In genomic region chr19:40348125-40348913, GRCh38 we compare ENCODE assay signal across 1 cellular context.
TF ChIP-seq lines count a peak whose summit lies in the region.

TSS of gene C19orf47 (minus strand) at chr19:40348397. CDS start at chr19:40341857, 6,540 bp downstream.
TSS of gene PLD3 (plus strand) at chr19:40348695. CDS start at chr19:40366484, 17,789 bp downstream.

TF ChIP-seq in K562, 482 proteins besides CTCF, POLR2A, EP300 and RAD21 (continued from another document and continues in another):
- TF ChIP-seq MGA (IDR thresholded peaks at IDR 0.05) = peak; percentile 60
- TF ChIP-seq JUND (IDR thresholded peaks at IDR 0.05; ENCODE audit: borderline replicate concordance, low read depth, low read length) = peak; percentile 79
- no peak; the same call in 2 of the 3 replicates for TF ChIP-seq JUND (tag; IDR thresholded peaks at IDR 0.05; ENCODE audit: borderline replicate concordance, low read depth, low read length)
- TF ChIP-seq ZNF23 (CRISPR knock-in tag; IDR thresholded peaks at IDR 0.05) = no peak
- peak; percentile 7; the same call in 1 of the 2 replicates for TF ChIP-seq ATF4 (CRISPR knock-in tag; IDR thresholded peaks at IDR 0.05)
- no peak for TF ChIP-seq XRCC5 (IDR thresholded peaks at IDR 0.05; ENCODE audit: low read depth, low read length)
- no peak for TF ChIP-seq ZNF274 (IDR thresholded peaks at IDR 0.05; ENCODE audit: borderline replicate concordance, low read depth, low read length)
- no peak for TF ChIP-seq ZNF121 (CRISPR knock-in tag; conservative IDR thresholded peaks at IDR 0.05)
- TF ChIP-seq MEF2A (IDR thresholded peaks at IDR 0.05; ENCODE audit: control insufficient read depth, low read depth, low read length) = no peak
- TF ChIP-seq CBFB (CRISPR knock-in tag; IDR thresholded peaks at IDR 0.05) = no peak
- no peak for TF ChIP-seq ZNF561 (CRISPR knock-in tag; conservative IDR thresholded peaks at IDR 0.05)
- no peak for TF ChIP-seq RBBP5 (IDR thresholded peaks at IDR 0.05; ENCODE audit: borderline replicate concordance, insufficient read depth, low read length, poor library complexity, severe bottlenecking)
- no peak for TF ChIP-seq KLF6 (CRISPR knock-in tag; IDR thresholded peaks at IDR 0.05; ENCODE audit: borderline replicate concordance)
- peak; percentile 77 for TF ChIP-seq ETS1 (conservative IDR thresholded peaks at IDR 0.05; ENCODE audit: control insufficient read depth, low read depth, low read length)
- peak; percentile 90 for TF ChIP-seq BCOR (IDR thresholded peaks at IDR 0.05)
- TF ChIP-seq ZEB2 (IDR thresholded peaks at IDR 0.05) = no peak
- TF ChIP-seq ZNF280A (IDR thresholded peaks at IDR 0.05; ENCODE audit: low read depth, partially characterized antibody) = no peak
- no peak for TF ChIP-seq MCM2 (IDR thresholded peaks at IDR 0.05; ENCODE audit: low read depth)
- no peak for TF ChIP-seq THRAP3 (IDR thresholded peaks at IDR 0.05; ENCODE audit: borderline replicate concordance)
- no peak for TF ChIP-seq ZNF146 (CRISPR knock-in tag; IDR thresholded peaks at IDR 0.05; ENCODE audit: unreplicated experiment)
- no peak for TF ChIP-seq STAT6 (CRISPR knock-in tag; IDR thresholded peaks at IDR 0.05)
- TF ChIP-seq RHOXF2B (CRISPR knock-in tag; conservative IDR thresholded peaks at IDR 0.05) = no peak
- peak; percentile 94 for TF ChIP-seq CREM (IDR thresholded peaks at IDR 0.05; ENCODE audit: low read depth)
- no peak for TF ChIP-seq BDP1 (IDR thresholded peaks at IDR 0.05; ENCODE audit: insufficient read depth, insufficient read length)
- peak; percentile 97 to 98 for TF ChIP-seq NRF1 (conservative IDR thresholded peaks at IDR 0.05 in 1 of 2, IDR thresholded peaks at IDR 0.05 in 1 of 2)
- TF ChIP-seq HMGXB4 (CRISPR knock-in tag; IDR thresholded peaks at IDR 0.05) = 0 out of 2 replicates have a peak, but pooled peaks have one; percentile 55
- TF ChIP-seq MCM7 (IDR thresholded peaks at IDR 0.05) = no peak
- peak; percentile 29 for TF ChIP-seq HNRNPLL (IDR thresholded peaks at IDR 0.05; ENCODE audit: low read depth, low read length, poor library complexity, severe bottlenecking)
- TF ChIP-seq POLR3A (IDR thresholded peaks at IDR 0.05; ENCODE audit: borderline replicate concordance, extremely low read depth, insufficient read depth, insufficient read length) = no peak
- TF ChIP-seq MTA1 (IDR thresholded peaks at IDR 0.05; ENCODE audit: borderline replicate concordance) = no peak
- TF ChIP-seq HCFC1 (IDR thresholded peaks at IDR 0.05; ENCODE audit: low read depth, low read length) = peak; percentile 80
- TF ChIP-seq COPS2 (conservative IDR thresholded peaks at IDR 0.05) = no peak
- TF ChIP-seq BRD4 (IDR thresholded peaks at IDR 0.05) = no peak
- TF ChIP-seq FUS (optimal IDR thresholded peaks at IDR 0.05; ENCODE audit: low read depth, low read length) = no peak
- no peak for TF ChIP-seq KDM1A (IDR thresholded peaks at IDR 0.05)
- no peak for TF ChIP-seq ZNF12 (CRISPR knock-in tag; IDR thresholded peaks at IDR 0.05)
- no peak for TF ChIP-seq PRPF4 (IDR thresholded peaks at IDR 0.05; ENCODE audit: insufficient read depth, low read depth, low read length, poor library complexity, severe bottlenecking)
- no peak for TF ChIP-seq SPI1 (IDR thresholded peaks at IDR 0.05; ENCODE audit: borderline replicate concordance, low read depth, low read length)
- peak; percentile 94 for TF ChIP-seq ZBTB2 (IDR thresholded peaks at IDR 0.05)
- no peak for TF ChIP-seq ZNF764 (CRISPR knock-in tag; IDR thresholded peaks at IDR 0.05; ENCODE audit: low read depth)
- TF ChIP-seq ZKSCAN8 (CRISPR knock-in tag; IDR thresholded peaks at IDR 0.05) = no peak
- no peak for TF ChIP-seq BCL6 (CRISPR knock-in tag; IDR thresholded peaks at IDR 0.05)
- TF ChIP-seq ZNF699 (CRISPR knock-in tag; IDR thresholded peaks at IDR 0.05; ENCODE audit: insufficient replicate concordance) = no peak
- no peak for TF ChIP-seq BMI1 (IDR thresholded peaks at IDR 0.05; ENCODE audit: low read length)
- no peak for TF ChIP-seq ZNF197 (CRISPR knock-in tag; IDR thresholded peaks at IDR 0.05; ENCODE audit: low read depth)
- TF ChIP-seq POLR2AphosphoS2 (IDR thresholded peaks at IDR 0.05; ENCODE audit: low read length) = no peak
- TF ChIP-seq ZNF232 (CRISPR knock-in tag; IDR thresholded peaks at IDR 0.05) = no peak
